13 cellular contexts compared by ENCODE assay signal in the genomic region with DNA sequence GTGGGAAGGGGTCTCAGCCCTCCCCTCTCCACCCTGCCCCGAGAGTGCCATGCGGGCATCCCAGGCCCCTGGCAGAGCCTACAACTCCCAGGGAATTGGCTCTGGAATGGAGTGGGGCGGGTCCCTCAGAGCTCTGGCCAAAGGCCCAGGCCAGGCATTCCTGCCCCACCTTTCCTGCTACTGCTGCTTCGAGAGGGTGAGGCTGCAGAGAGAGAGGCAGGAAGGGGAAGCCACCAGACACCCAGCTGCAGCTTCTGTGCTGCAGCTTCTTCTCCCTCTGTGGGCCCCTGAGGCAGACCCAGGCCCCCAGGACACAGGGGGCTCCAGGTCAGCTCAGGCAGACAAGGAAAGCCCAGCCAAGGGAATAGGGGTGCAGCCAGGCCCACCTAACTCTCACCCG. TPM values are rescaled to one million over a fixed set of nuclear protein-coding genes. Genes with fewer than 3 reads are reported as not detected.
DNase-seq lines count a peak whose midpoint lies in the region; ATAC-seq and TF ChIP-seq lines count a peak whose summit lies in the region.
"Had no signal": no experiment of that assay in that cellular context is flagged by ENCODE, and none has a peak within 500 bp of the region (broad histone marks: within the 10 kb centered on the region; RNA-seq: fewer than 3 reads in every experiment).

No MANE protein-coding gene starts in this region.

- H3K9me3 ChIP-seq in mammary epithelial cell (replicated peaks; ENCODE audit: insufficient read depth, low read length) (no peaks in the 10 kb centered on the region), upper lobe of right lung (no peaks in the 10 kb centered on the region)

- H4K20me1 ChIP-seq in mammary epithelial cell (ENCODE audit: insufficient read depth, low read length): no peaks in the 10 kb centered on the region

- no peaks in the 10 kb centered on the region for H3K27me3 ChIP-seq in mammary epithelial cell (ENCODE audit: insufficient read depth, low read length)
- H3K27me3 ChIP-seq in upper lobe of right lung: no peaks in the 10 kb centered on the region

- TF ChIP-seq POLR2A in lower leg skin (IDR thresholded peaks at IDR 0.05): no peak

- H3K4me3 ChIP-seq in mammary epithelial cell (replicated peaks in 1 of 3; ENCODE audit: insufficient read depth in 1 of 3, low read depth in 2 of 3, low read length in 3 of 3): peak overlapping the region in 2 of 3 experiments; percentile 25 to 31
- H3K4me3 ChIP-seq in lower leg skin (ENCODE audit: low read depth, poor library complexity, severe bottlenecking): no peak overlapping the region
- H3K4me3 ChIP-seq in upper lobe of right lung: no peak overlapping the region

- in situ Hi-C loops in mammary epithelial cell (cut with MboI; ENCODE audit: low sequenced_read_pairs in 2 of 2): no loop called here

- no peak overlapping the region for H2AFZ ChIP-seq in mammary epithelial cell (ENCODE audit: low read depth, low read length)

- CTCF ChIA-PET in mammary epithelial cell (lab: Charles Lee; ENCODE audit: low non-redundant PET): no interaction called here

- ATAC-seq in upper lobe of right lung (peak; percentile 46), HG03175 (IDR thresholded peaks at IDR 0.05; ENCODE audit: unreplicated experiment) (no peak), HG02884 (IDR thresholded peaks at IDR 0.05; ENCODE audit: unreplicated experiment) (no peak)

- H3K4me1 ChIP-seq in mammary epithelial cell (ENCODE audit: insufficient read depth, low read length) (peaks cover 40% of the 10 kb centered on the region), upper lobe of right lung (peaks cover 49% of the 10 kb centered on the region)

- no peak overlapping the region for H3K9ac ChIP-seq in mammary epithelial cell (ENCODE audit: insufficient read depth, low read length)

- intact Hi-C loops in mammary epithelial cell (cut with micrococcal nuclease): no loop called here
- intact Hi-C loops in lower leg skin (cut with DNase I; ENCODE audit: low total_unique reads): no loop called here
- intact Hi-C loops in upper lobe of right lung (cut with DNase I): no loop called here

- dilution Hi-C loops in mammary epithelial cell (cut with HindIII; ENCODE audit: low sequenced_read_pairs): loop anchor here (25.0 kb wide), 1 partner anchor 147 kb away; no protein-coding TSS in a partner anchor

- H3K27ac ChIP-seq in mammary epithelial cell (ENCODE audit: insufficient read depth, low read depth, low read length) (peak overlapping the region; percentile 89), upper lobe of right lung (peak overlapping the region; percentile 95)

- peak overlapping the region; percentile 88 for H3K4me2 ChIP-seq in mammary epithelial cell (ENCODE audit: insufficient read depth, low read depth, low read length)

- WGBS in mammary epithelial cell (ENCODE audit: low coverage, missing lambda C conversion rate): 43% methylated on average over 3 of the region's 5 CpGs
- 41 to 49% methylated on average over 5 of the region's 5 CpGs for WGBS in lower leg skin, 2 donors

- no peak for TF ChIP-seq CTCF in mammary epithelial cell (conservative IDR thresholded peaks at IDR 0.05 in 1 of 2, IDR thresholded peaks at IDR 0.05 in 1 of 2; ENCODE audit: extremely low read depth in 1 of 2, insufficient read depth in 1 of 2, low read depth in 1 of 2, low read length in 2 of 2)
- no peak for TF ChIP-seq CTCF in lower leg skin (IDR thresholded peaks at IDR 0.05)
- no peak for TF ChIP-seq CTCF in upper lobe of right lung (IDR thresholded peaks at IDR 0.05)

- DNase-seq in HT1080 (ENCODE audit: low read depth) (peak; percentile 17), mammary epithelial cell (peak; percentile 54), lower leg skin (ENCODE audit: low spot score in 2 of 2) (peak; percentile 54 to 90), upper lobe of right lung (peak; percentile 83), NCI-H2107 treated with DMSO at 0.1 percent for 48 hours (lab: John Stamatoyannopoulos, UW; ENCODE audit: unreplicated experiment) (no peak)
- DNase-seq: activated CD4-positive, alpha-beta T cell treated with anti-CD3 and anti-CD28 coated beads for 1 hour; DMS 273 treated with DMSO at 0.1 percent for 48 hours; GOT3; hippocampal formation; NCI-H1417 treated with DMSO at 0.1 percent for 48 hours had no signal

- H3K36me3 ChIP-seq in mammary epithelial cell (ENCODE audit: insufficient read depth, low read length) (peaks cover 9% of the 10 kb centered on the region), upper lobe of right lung (no peaks in the 10 kb centered on the region)

- no TSS peak for BruUV-seq in mammary epithelial cell (replicated peaks; lab: Mats Ljungman, UMichigan)

- peaks cover 71% of the 10 kb centered on the region for H3K79me2 ChIP-seq in mammary epithelial cell (ENCODE audit: insufficient read depth, low read length)

RNA-seq across cellular contexts. Expression of a gene that starts 2.7 kb away (rescaled TPM):
- 3.9 and 4.2 TPM in 2 replicates for total RNA-seq in HT1080 (2014; rRNA removed; shearing (Covaris generic))
- polyA plus RNA-seq in HT1080 (2015; cell fraction: cytosol; rRNA removed): 2.4 and 3.4 TPM in 2 replicates
- 47.2 and 49.7 TPM in 2 replicates for polyA plus RNA-seq in HT1080 (2015; cell fraction: nucleus; rRNA removed)
- total RNA-seq in mammary epithelial cell (100 to 1,000 TPM in 1 of 2 donors, 10 to 100 TPM in 1; 57.5 to 144 TPM), lower leg skin (100 to 1,000 TPM in 2 of 4 donors, 10 to 100 TPM in 2; 86.5 to 175 (median 105) TPM), upper lobe of right lung (64.5 TPM)
- 59.4 TPM for polyA plus RNA-seq in mammary epithelial cell
- polyA minus RNA-seq in mammary epithelial cell: 79.0 TPM

RNA-seq across cellular contexts. Expression of a gene that starts 10.4 kb away (rescaled TPM):
- total RNA-seq in HT1080 (2014; rRNA removed; shearing (Covaris generic)): not detected in 2 replicates
- 0.06 and 0.21 TPM in 2 replicates for polyA plus RNA-seq in HT1080 (2015; cell fraction: cytosol; rRNA removed)
- polyA plus RNA-seq in HT1080 (2015; cell fraction: nucleus; rRNA removed): 0.15 TPM in 1 of 2 replicates, not detected in the other
- total RNA-seq in mammary epithelial cell (under 1 TPM in 1 of 2 donors, not detected in 1; 0.38 TPM), lower leg skin (1 to 10 TPM in 1 of 4 donors, under 1 TPM in 3; 0.37 to 1.1 (median 0.67) TPM), upper lobe of right lung (1.7 TPM)
- polyA plus RNA-seq in mammary epithelial cell: 0.09 TPM
- not detected for polyA minus RNA-seq in mammary epithelial cell

RNA-seq across cellular contexts. Expression of a gene that starts 26.9 kb away (rescaled TPM):
- total RNA-seq in HT1080 (2014; rRNA removed; shearing (Covaris generic)): not detected in 2 replicates
- not detected in 2 replicates for polyA plus RNA-seq in HT1080 (2015; cell fraction: cytosol; rRNA removed)
- polyA plus RNA-seq in HT1080 (2015; cell fraction: nucleus; rRNA removed): not detected in 2 replicates
- under 1 TPM in 1 of 2 donors, not detected in 1; under 0.01 TPM for total RNA-seq in mammary epithelial cell
- not detected for polyA plus RNA-seq in mammary epithelial cell
- polyA minus RNA-seq in mammary epithelial cell: not detected
- total RNA-seq in lower leg skin: under 1 TPM in 2 of 4 donors, not detected in 2; 0.13 to 0.52 TPM
- 0.20 TPM for total RNA-seq in upper lobe of right lung
- total RNA-seq: pulmonary artery endothelial cell had no signal

Comparison
In these comparisons a context has a peak if more than half of its experiments do, and no peak if none do; other contexts are left out.
1. H3K4me3 ChIP-seq: peak in mammary epithelial cell (2 of 3); none in lower leg skin (single experiment) and upper lobe of right lung (single experiment).
2. RNA of a gene that starts 2.7 kb away (total RNA-seq): 57.5 to 144 TPM in mammary epithelial cell, 86.5 to 175 TPM in lower leg skin and 64.5 TPM in upper lobe of right lung (single experiment); 3.9 to 4.2 TPM in HT1080; every median in the first group is over 10 times any median in the second.